In the genomic region with DNA sequence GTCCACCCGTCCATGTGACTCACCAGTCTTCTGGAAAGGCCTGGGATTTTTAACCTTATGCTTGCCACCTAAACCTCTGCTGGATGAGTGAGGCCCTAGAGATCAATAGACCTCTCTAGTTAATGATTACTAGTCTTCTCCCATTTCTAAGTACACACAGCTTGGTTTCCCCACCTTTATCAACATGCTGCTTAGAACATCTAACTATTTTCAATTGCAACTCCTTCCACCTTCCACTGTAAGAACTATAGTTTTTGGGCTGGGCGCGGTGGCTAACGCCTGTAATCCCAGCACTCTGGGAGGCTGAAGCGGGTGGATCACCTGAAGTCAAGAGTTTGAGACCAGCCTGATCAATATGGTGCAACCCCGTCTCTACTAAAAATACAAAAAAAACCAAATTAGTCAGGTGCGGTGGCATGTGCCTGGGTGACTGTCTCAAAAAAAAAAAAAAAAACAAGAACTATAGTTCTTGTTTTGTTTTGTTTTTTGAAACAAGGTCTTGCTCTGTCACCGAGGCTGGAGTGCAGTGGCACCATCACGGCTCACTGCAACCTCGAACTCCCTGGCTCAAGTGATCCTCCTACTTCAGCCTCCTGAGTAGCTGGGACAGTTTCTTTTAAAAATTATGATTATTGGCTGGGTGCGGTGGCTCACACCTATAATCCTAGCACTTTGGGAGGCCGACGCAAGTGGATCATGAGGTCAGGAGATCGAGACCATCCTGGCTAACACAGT, we compare ENCODE assay signal across 1 cellular context.
A peak's percentile ranks its signal among the peaks of the same experiment; 100 is the strongest.
TF ChIP-seq lines count a peak whose summit lies in the region.

No MANE protein-coding gene starts in this region.

TF ChIP-seq in HepG2, 621 proteins besides CTCF, POLR2A, EP300 and RAD21 (continued from another document and continues in another):
- TF ChIP-seq, protein P1, sequence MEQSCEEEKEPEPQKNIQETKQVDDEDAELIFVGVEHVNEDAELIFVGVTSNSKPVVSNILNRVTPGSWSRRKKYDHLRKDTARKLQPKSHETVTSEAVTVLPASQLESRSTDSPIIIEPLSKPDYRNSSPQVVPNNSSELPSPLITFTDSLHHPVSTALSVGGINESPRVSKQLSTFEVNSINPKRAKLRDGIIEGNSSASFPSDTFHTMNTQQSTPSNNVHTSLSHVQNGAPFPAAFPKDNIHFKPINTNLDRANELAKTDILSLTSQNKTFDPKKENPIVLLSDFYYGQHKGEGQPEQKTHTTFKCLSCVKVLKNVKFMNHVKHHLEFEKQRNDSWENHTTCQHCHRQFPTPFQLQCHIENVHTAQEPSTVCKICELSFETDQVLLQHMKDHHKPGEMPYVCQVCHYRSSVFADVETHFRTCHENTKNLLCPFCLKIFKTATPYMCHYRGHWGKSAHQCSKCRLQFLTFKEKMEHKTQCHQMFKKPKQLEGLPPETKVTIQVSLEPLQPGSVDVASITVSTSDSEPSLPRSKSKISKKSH (CRISPR knock-in tag; IDR thresholded peaks at IDR 0.05; ENCODE audit: borderline replicate concordance) = no peak
- TF ChIP-seq UBTF (CRISPR knock-in tag; IDR thresholded peaks at IDR 0.05) = no peak
- TF ChIP-seq ZNF768 (CRISPR knock-in tag; IDR thresholded peaks at IDR 0.05) = no peak
- TF ChIP-seq ZNF235 (CRISPR knock-in tag; IDR thresholded peaks at IDR 0.05; ENCODE audit: borderline replicate concordance) = no peak
- peak; percentile 99 for TF ChIP-seq HNF1A (IDR thresholded peaks at IDR 0.05; ENCODE audit: low read depth)
- peak; percentile 99 for TF ChIP-seq HNF1A (CRISPR knock-in tag; IDR thresholded peaks at IDR 0.05; ENCODE audit: borderline replicate concordance)
- no peak for TF ChIP-seq AGO1 (IDR thresholded peaks at IDR 0.05; ENCODE audit: low read depth, low read length, poor library complexity, severe bottlenecking)
- peak; percentile 59; the same call in 1 of the 2 replicates for TF ChIP-seq RARA (CRISPR knock-in tag; IDR thresholded peaks at IDR 0.05)
- TF ChIP-seq, protein P2, sequence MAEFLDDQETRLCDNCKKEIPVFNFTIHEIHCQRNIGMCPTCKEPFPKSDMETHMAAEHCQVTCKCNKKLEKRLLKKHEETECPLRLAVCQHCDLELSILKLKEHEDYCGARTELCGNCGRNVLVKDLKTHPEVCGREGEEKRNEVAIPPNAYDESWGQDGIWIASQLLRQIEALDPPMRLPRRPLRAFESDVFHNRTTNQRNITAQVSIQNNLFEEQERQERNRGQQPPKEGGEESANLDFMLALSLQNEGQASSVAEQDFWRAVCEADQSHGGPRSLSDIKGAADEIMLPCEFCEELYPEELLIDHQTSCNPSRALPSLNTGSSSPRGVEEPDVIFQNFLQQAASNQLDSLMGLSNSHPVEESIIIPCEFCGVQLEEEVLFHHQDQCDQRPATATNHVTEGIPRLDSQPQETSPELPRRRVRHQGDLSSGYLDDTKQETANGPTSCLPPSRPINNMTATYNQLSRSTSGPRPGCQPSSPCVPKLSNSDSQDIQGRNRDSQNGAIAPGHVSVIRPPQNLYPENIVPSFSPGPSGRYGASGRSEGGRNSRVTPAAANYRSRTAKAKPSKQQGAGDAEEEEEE (CRISPR knock-in tag; IDR thresholded peaks at IDR 0.05; ENCODE audit: borderline replicate concordance) = no peak
- TF ChIP-seq FOXP1 (IDR thresholded peaks at IDR 0.05) = no peak
- TF ChIP-seq FOXP1 (CRISPR knock-in tag; IDR thresholded peaks at IDR 0.05) = peak; percentile 78
- no peak for TF ChIP-seq ZSCAN25 (CRISPR knock-in tag; IDR thresholded peaks at IDR 0.05)
- TF ChIP-seq ZNF788 (CRISPR knock-in tag; IDR thresholded peaks at IDR 0.05; ENCODE audit: borderline replicate concordance) = no peak; the same call in 1 of the 2 replicates
- TF ChIP-seq PREB (CRISPR knock-in tag; IDR thresholded peaks at IDR 0.05) = no peak
- peak in 1 of 2 experiments; percentile 65; a peak in 2 of 4 replicates for TF ChIP-seq REST (IDR thresholded peaks at IDR 0.05; ENCODE audit: borderline replicate concordance in 1 of 2, low read depth in 1 of 2, low read length in 2 of 2)
- no peak for TF ChIP-seq TBP (CRISPR knock-in tag; IDR thresholded peaks at IDR 0.05)
- no peak for TF ChIP-seq AFF4 (CRISPR knock-in tag; IDR thresholded peaks at IDR 0.05)
- no peak for TF ChIP-seq TGIF2 (CRISPR knock-in tag; IDR thresholded peaks at IDR 0.05)
- TF ChIP-seq ZNF451 (CRISPR knock-in tag; IDR thresholded peaks at IDR 0.05) = no peak
- no peak for TF ChIP-seq NFE2L1 (CRISPR knock-in tag; IDR thresholded peaks at IDR 0.05; ENCODE audit: borderline replicate concordance)
- no peak for TF ChIP-seq ZNF180 (CRISPR knock-in tag; IDR thresholded peaks at IDR 0.05; ENCODE audit: borderline replicate concordance, low read depth)
- no peak for TF ChIP-seq WIZ (CRISPR knock-in tag; IDR thresholded peaks at IDR 0.05)
- no peak for TF ChIP-seq PAWR (CRISPR knock-in tag; IDR thresholded peaks at IDR 0.05; ENCODE audit: borderline replicate concordance)
- no peak for TF ChIP-seq ZBTB26 (CRISPR knock-in tag; IDR thresholded peaks at IDR 0.05; ENCODE audit: borderline replicate concordance)
- TF ChIP-seq GPBP1L1 (CRISPR knock-in tag; IDR thresholded peaks at IDR 0.05) = no peak
- TF ChIP-seq MED13 (CRISPR knock-in tag; IDR thresholded peaks at IDR 0.05) = peak; percentile 59; the same call in 1 of the 2 replicates
- TF ChIP-seq SP4 (CRISPR knock-in tag; IDR thresholded peaks at IDR 0.05) = no peak
